Comparison of ENCODE assay signal across 7 cellular contexts in genomic region chr12:124680863-124681778, GRCh38.
DNase-seq lines count a peak whose midpoint lies in the region; ATAC-seq and TF ChIP-seq lines count a peak whose summit lies in the region.

No MANE protein-coding gene starts in this region.

- H3K27me3 Mint-ChIP-seq in stimulated activated naive B cell treated with anti-CD40 and anti-IgM and Interleukin-4, amounts not matched to agents 10 μg/mL and 1 μg/mL and 100 μg/mL, for 72 hours, result peaks cover 0 to 17% of the 10 kb centered on the region in 2 donors

- DNase-seq in Kasumi-1 (lab: John Stamatoyannopoulos, UW) (peak; percentile 86 to 88), iris pigment epithelial cell (ENCODE audit: low read depth) (peak; percentile 93), activated gamma-delta T cell (lab: John Stamatoyannopoulos, UW) (no peak)
- DNase-seq in stimulated activated naive B cell treated with anti-CD40 and anti-IgM and Interleukin-4, amounts not matched to agents 10 μg/mL and 1 μg/mL and 100 μg/mL, for 72 hours, result peak; percentile 84
- no peak for DNase-seq in activated CD4-positive, CD25-positive, alpha-beta regulatory T cell (lab: John Stamatoyannopoulos, UW)

- H3K27ac ChIP-seq in adipose tissue (ENCODE audit: low read depth, low read length), result peak overlapping the region; percentile 80

- peak; percentile 97 to 98 for ATAC-seq in stimulated activated naive B cell treated with anti-CD40 and anti-IgM and Interleukin-4, amounts not matched to agents 10 μg/mL and 1 μg/mL and 100 μg/mL, for 72 hours (replicated peaks)

- H3K9me3 Mint-ChIP-seq in stimulated activated naive B cell treated with anti-CD40 and anti-IgM and Interleukin-4, amounts not matched to agents 10 μg/mL and 1 μg/mL and 100 μg/mL, for 72 hours, result peaks cover 0 to 4% of the 10 kb centered on the region in 2 donors

- peak overlapping the region; percentile 89 for H3K27ac Mint-ChIP-seq in stimulated activated naive B cell treated with anti-CD40 and anti-IgM and Interleukin-4, amounts not matched to agents 10 μg/mL and 1 μg/mL and 100 μg/mL, for 72 hours

- H3K4me3 ChIP-seq in GM12875 (ENCODE audit: low read depth, low read length), result no peak overlapping the region

- peaks cover 53 to 66% of the 10 kb centered on the region in 2 donors for H3K4me1 Mint-ChIP-seq in stimulated activated naive B cell treated with anti-CD40 and anti-IgM and Interleukin-4, amounts not matched to agents 10 μg/mL and 1 μg/mL and 100 μg/mL, for 72 hours

- peak overlapping the region in 1 of 2 donors; percentile 19 for H3K4me3 Mint-ChIP-seq in stimulated activated naive B cell treated with anti-CD40 and anti-IgM and Interleukin-4, amounts not matched to agents 10 μg/mL and 1 μg/mL and 100 μg/mL, for 72 hours

- 47 to 72% (median 48%) methylated on average over 21 of the region's 21 CpGs for WGBS in adipose tissue, 3 donors

- H3K36me3 Mint-ChIP-seq in stimulated activated naive B cell treated with anti-CD40 and anti-IgM and Interleukin-4, amounts not matched to agents 10 μg/mL and 1 μg/mL and 100 μg/mL, for 72 hours, result peaks cover 0 to 4% of the 10 kb centered on the region in 2 donors

- TF ChIP-seq CTCF in GM12875 (IDR thresholded peaks at IDR 0.05; ENCODE audit: borderline replicate concordance, insufficient read depth, low read depth, low read length), result peak; percentile 34; the same call in 1 of the 2 replicates

Comparison
In these comparisons a context has a peak if more than half of its experiments do, and no peak if none do; other contexts are left out.
1. DNase-seq: peak in Kasumi-1 (2 of 2), iris pigment epithelial cell (single experiment) and stimulated activated naive B cell treated with anti-CD40 and anti-IgM and Interleukin-4, amounts not matched to agents 10 μg/mL and 1 μg/mL and 100 μg/mL, for 72 hours (single experiment); none in activated gamma-delta T cell (single experiment) and activated CD4-positive, CD25-positive, alpha-beta regulatory T cell (0 of 4).